ENCODE assay signal across 18 cellular contexts in the genomic region with DNA sequence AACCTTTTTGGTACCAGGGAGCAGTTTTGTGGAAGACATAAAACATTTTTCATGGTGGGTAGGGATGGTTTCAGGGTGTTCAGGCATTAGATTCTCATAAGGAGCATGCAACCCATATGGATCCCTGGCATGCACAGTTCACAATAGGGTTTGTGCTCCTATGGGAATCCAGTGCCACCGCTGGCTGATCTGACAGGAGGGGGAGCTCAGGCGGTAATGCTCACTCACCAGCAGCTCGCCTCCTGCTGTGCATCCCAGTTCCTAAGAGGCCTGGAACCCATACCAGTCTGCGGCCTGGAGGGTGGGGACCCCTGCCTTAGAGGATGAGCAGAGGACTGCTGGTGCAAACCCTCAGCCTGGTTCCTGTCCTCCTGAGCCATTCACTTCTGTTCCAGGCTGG.
DNase-seq lines count a peak whose midpoint lies in the region; ATAC-seq and TF ChIP-seq lines count a peak whose summit lies in the region.
"Had no signal": no experiment of that assay in that cellular context is flagged by ENCODE, and none has a peak within 500 bp of the region (broad histone marks: within the 10 kb centered on the region; RNA-seq: fewer than 3 reads in every experiment).

No MANE protein-coding gene starts in this region.

- peak; percentile 30 for DNase-seq in NCI-H69 (lab: John Stamatoyannopoulos, UW)
- DNase-seq in left lung, result no peak
- DNase-seq in osteocyte (ENCODE audit: extremely low spot score, unreplicated experiment), result peak; percentile 57
- DNase-seq in upper lobe of right lung, result no peak
- no peak for DNase-seq in stimulated activated naive CD4-positive, alpha-beta T cell (lab: John Stamatoyannopoulos, UW)
- no peak for DNase-seq in NCI-H2227 treated with DMSO at 0.1 percent for 48 hours (lab: John Stamatoyannopoulos, UW)
- no peak for DNase-seq in WERI-Rb-1
- DNase-seq: COR-L47, DMS 273 treated with DMSO at 0.1 percent for 48 hours, GDM1, NCI-H1105 treated with DMSO at 0.1 percent for 48 hours, NCI-H1694, NCI-H2081 treated with DMSO at 0.1 percent for 48 hours, NCI-H510A, NCI-H82, SHP77 treated with DMSO at 0.1 percent for 48 hours had no signal

- H3K36me3 Mint-ChIP-seq in osteocyte (ENCODE audit: unreplicated experiment), result peaks cover 3% of the 10 kb centered on the region
- H3K36me3 Mint-ChIP-seq: CD14-positive monocyte had no signal

- H3K4me3 ChIP-seq in left lung, result no peak overlapping the region
- H3K4me3 ChIP-seq in upper lobe of right lung, result no peak overlapping the region
- no peak overlapping the region for H3K4me3 ChIP-seq in WERI-Rb-1 (ENCODE audit: low read depth, low read length)

- H3K4me3 Mint-ChIP-seq in osteocyte (ENCODE audit: unreplicated experiment), result no peak overlapping the region
- H3K4me3 Mint-ChIP-seq: CD14-positive monocyte had no signal

- H3K9me3 ChIP-seq in left lung, result peaks cover 0 to 2% of the 10 kb centered on the region in 2 donors
- no peaks in the 10 kb centered on the region for H3K9me3 ChIP-seq in upper lobe of right lung
- H3K9me3 ChIP-seq in WERI-Rb-1 (ENCODE audit: severe bottlenecking), result no peaks in the 10 kb centered on the region

- H3K4me1 Mint-ChIP-seq in osteocyte (ENCODE audit: unreplicated experiment), result peaks cover 8% of the 10 kb centered on the region
- H3K4me1 Mint-ChIP-seq: CD14-positive monocyte had no signal

- H3K9me3 Mint-ChIP-seq in osteocyte (ENCODE audit: unreplicated experiment), result peaks cover 4% of the 10 kb centered on the region

- H3K27ac ChIP-seq in left lung, result peak overlapping the region; percentile 47 to 74
- H3K27ac ChIP-seq in upper lobe of right lung, result peak overlapping the region; percentile 20
- no peak overlapping the region for H3K27ac ChIP-seq in WERI-Rb-1

- H3K27me3 ChIP-seq in left lung, result no peaks in the 10 kb centered on the region
- H3K27me3 ChIP-seq in upper lobe of right lung, result no peaks in the 10 kb centered on the region
- no peaks in the 10 kb centered on the region for H3K27me3 ChIP-seq in WERI-Rb-1 (ENCODE audit: insufficient read depth, low read depth, severe bottlenecking)

- H3K27me3 Mint-ChIP-seq in osteocyte (ENCODE audit: unreplicated experiment), result no peaks in the 10 kb centered on the region

- intact Hi-C loops in left lung (cut with DNase I) (no loop called here), upper lobe of right lung (cut with DNase I) (no loop called here)

- H3K27ac Mint-ChIP-seq in osteocyte (ENCODE audit: unreplicated experiment), result no peak overlapping the region
- H3K27ac Mint-ChIP-seq: CD14-positive monocyte had no signal

- peaks cover 9 to 17% of the 10 kb centered on the region in 2 donors for H3K4me1 ChIP-seq in left lung
- H3K4me1 ChIP-seq in upper lobe of right lung, result peaks cover 15% of the 10 kb centered on the region

- no peak for TF ChIP-seq CTCF in left lung (IDR thresholded peaks at IDR 0.05)
- TF ChIP-seq CTCF in osteocyte (IDR thresholded peaks at IDR 0.05), result no peak
- TF ChIP-seq CTCF in upper lobe of right lung (IDR thresholded peaks at IDR 0.05), result no peak
- no peak for TF ChIP-seq CTCF in WERI-Rb-1 (IDR thresholded peaks at IDR 0.05; ENCODE audit: low read depth, low read length)

- H3K36me3 ChIP-seq in left lung (no peaks in the 10 kb centered on the region), upper lobe of right lung (no peaks in the 10 kb centered on the region), WERI-Rb-1 (no peaks in the 10 kb centered on the region)

- ATAC-seq in left lung, result no peak
- no peak for ATAC-seq in upper lobe of right lung
- ATAC-seq: SK-N-SH treated with all-trans-retinoic acid at 6 μM for 48 hours had no signal

Comparison
In these comparisons a context has a peak if more than half of its experiments do, and no peak if none do; other contexts are left out.
1. DNase-seq: peak in NCI-H69 (single experiment) and osteocyte (single experiment); none in left lung (0 of 2), upper lobe of right lung (single experiment), stimulated activated naive CD4-positive, alpha-beta T cell (0 of 6), NCI-H2227 treated with DMSO at 0.1 percent for 48 hours (single experiment) and WERI-Rb-1 (single experiment).